ENCODE assay signal across 13 cellular contexts in the genomic region with DNA sequence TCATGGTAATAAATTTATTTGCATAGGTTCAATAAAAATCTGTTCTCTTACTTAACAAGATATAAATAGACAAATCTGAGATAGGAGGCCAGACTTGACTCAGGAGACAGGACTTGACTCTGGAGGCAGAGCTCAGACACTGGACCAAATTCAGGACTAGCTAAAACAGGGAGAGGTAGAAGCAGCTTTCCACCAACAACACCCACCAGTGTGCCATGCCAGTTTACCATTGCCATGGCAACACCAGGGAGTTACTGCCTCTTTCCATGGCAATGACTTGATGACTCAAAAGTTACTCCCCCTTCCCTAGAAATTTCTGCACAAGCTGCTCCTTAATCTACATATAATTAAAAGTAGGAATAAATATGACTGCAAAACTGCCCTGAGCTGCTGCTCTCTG.
DNase-seq lines count a peak whose midpoint lies in the region; ATAC-seq, FAIRE-seq and TF ChIP-seq lines count a peak whose summit lies in the region.
"Had no signal": no experiment of that assay in that cellular context is flagged by ENCODE, and none has a peak within 500 bp of the region (broad histone marks: within the 10 kb centered on the region; RNA-seq: fewer than 3 reads in every experiment).

No MANE protein-coding gene starts in this region.

- BruUV-seq in mammary epithelial cell (replicated peaks; lab: Mats Ljungman, UMichigan), result no TSS peak
- no TSS peak for BruUV-seq in HepG2 (replicated peaks; lab: Mats Ljungman, UMichigan)

- H3K9ac ChIP-seq in mammary epithelial cell (ENCODE audit: insufficient read depth, low read length) (no peak overlapping the region), HepG2 (ENCODE audit: insufficient read depth, low read depth, low read length) (no peak overlapping the region)

- H3K4me3 ChIP-seq in AG10803 (ENCODE audit: low read length) (no peak overlapping the region), mammary epithelial cell (replicated peaks in 1 of 3; ENCODE audit: insufficient read depth in 1 of 3, low read depth in 2 of 3, low read length in 3 of 3) (no peak overlapping the region), HepG2 (replicated peaks in 1 of 3; ENCODE audit: insufficient read depth in 1 of 3, low read depth in 2 of 3, low read length in 3 of 3) (no peak overlapping the region), lower leg skin (ENCODE audit: low read depth, poor library complexity, severe bottlenecking) (no peak overlapping the region)
- H3K4me3 ChIP-seq: SJCRH30 had no signal

- TF ChIP-seq EP300 in HepG2 (IDR thresholded peaks at IDR 0.05; ENCODE audit: low read depth in 2 of 2, low read length in 2 of 2) (no peak), HepG2 (CRISPR knock-in tag; IDR thresholded peaks at IDR 0.05; ENCODE audit: borderline replicate concordance) (no peak)

- TF ChIP-seq CTCF in AG10803 (conservative IDR thresholded peaks at IDR 0.05; ENCODE audit: low read length) (no peak), mammary epithelial cell (conservative IDR thresholded peaks at IDR 0.05 in 1 of 2, IDR thresholded peaks at IDR 0.05 in 1 of 2; ENCODE audit: extremely low read depth in 1 of 2, insufficient read depth in 1 of 2, low read depth in 1 of 2, low read length in 2 of 2) (no peak), HepG2 (CRISPR knock-in tag; IDR thresholded peaks at IDR 0.05) (no peak), lower leg skin (IDR thresholded peaks at IDR 0.05) (no peak)

- H3K27ac ChIP-seq in mammary epithelial cell (ENCODE audit: insufficient read depth, low read depth, low read length) (no peak overlapping the region), HepG2 (ENCODE audit: extremely low read length, insufficient read depth, low read length) (no peak overlapping the region)
- H3K27ac ChIP-seq: SJCRH30 had no signal

- H3K4me1 ChIP-seq in mammary epithelial cell (ENCODE audit: insufficient read depth, low read length) (peaks cover 11% of the 10 kb centered on the region), HepG2 (ENCODE audit: insufficient read depth, low read length) (no peaks in the 10 kb centered on the region)
- H3K4me1 ChIP-seq: SJCRH30 had no signal

- no peak for ATAC-seq in HepG2
- no peak for ATAC-seq in GM21825 (IDR thresholded peaks at IDR 0.05; ENCODE audit: unreplicated experiment)
- no peak for ATAC-seq in GM18861 (IDR thresholded peaks at IDR 0.05; ENCODE audit: unreplicated experiment)
- ATAC-seq: effector memory CD8-positive, alpha-beta T cell had no signal

- no peaks in the 10 kb centered on the region for H3K27me3 ChIP-seq in mammary epithelial cell (ENCODE audit: insufficient read depth, low read length)
- H3K27me3 ChIP-seq in HepG2 (ENCODE audit: control insufficient read depth in 1 of 2, insufficient read depth in 2 of 2, low read length in 2 of 2), result no peaks in the 10 kb centered on the region
- H3K27me3 ChIP-seq: SJCRH30 had no signal

- CTCF ChIA-PET in mammary epithelial cell (lab: Charles Lee; ENCODE audit: low non-redundant PET) (no interaction called here), HepG2 (lab: Yijun Ruan, JAX; ENCODE audit: low intra/inter-chr PET ratio, low total read pairs) (no interaction called here)

- dilution Hi-C loops in mammary epithelial cell (cut with HindIII; ENCODE audit: low sequenced_read_pairs), result no loop called here

- in situ Hi-C loops in mammary epithelial cell (cut with MboI; ENCODE audit: low sequenced_read_pairs in 2 of 2) (no loop called here), HepG2 (cut with HindIII; ENCODE audit: extremely low pct_ligation_motif_present, low pct_unique_long_range_greater_than_20kb) (no loop called here)

- H3K9me3 ChIP-seq in mammary epithelial cell (replicated peaks; ENCODE audit: insufficient read depth, low read length) (no peaks in the 10 kb centered on the region), HepG2 (ENCODE audit: low read length) (no peaks in the 10 kb centered on the region)
- H3K9me3 ChIP-seq: SJCRH30 had no signal

- intact Hi-C loops in mammary epithelial cell (cut with micrococcal nuclease) (loop anchor here (5.0 to 10.0 kb wide), 2 partner anchors 212 to 471 kb away; no protein-coding TSS in a partner anchor), HepG2 (cut with micrococcal nuclease; ENCODE audit: unreplicated experiment) (no loop called here), lower leg skin (cut with DNase I; ENCODE audit: low total_unique reads) (loop anchor here (10.0 kb wide), 1 partner anchor 938 kb away; no protein-coding TSS in a partner anchor)

- no peak overlapping the region for H2AFZ ChIP-seq in mammary epithelial cell (ENCODE audit: low read depth, low read length)
- no peak overlapping the region for H2AFZ ChIP-seq in HepG2 (ENCODE audit: low read length)

- H3K36me3 ChIP-seq in mammary epithelial cell (ENCODE audit: insufficient read depth, low read length), result no peaks in the 10 kb centered on the region
- H3K36me3 ChIP-seq in HepG2 (replicated peaks in 1 of 2; ENCODE audit: control insufficient read depth in 1 of 2, insufficient read depth in 2 of 2, low read length in 2 of 2), result no peaks in the 10 kb centered on the region
- H3K36me3 ChIP-seq: SJCRH30 had no signal

- H4K20me1 ChIP-seq in mammary epithelial cell (ENCODE audit: insufficient read depth, low read length), result no peaks in the 10 kb centered on the region
- H4K20me1 ChIP-seq in HepG2 (ENCODE audit: insufficient read depth, low read length), result no peaks in the 10 kb centered on the region

- H3K4me2 ChIP-seq in mammary epithelial cell (ENCODE audit: insufficient read depth, low read depth, low read length), result no peak overlapping the region
- H3K4me2 ChIP-seq in HepG2 (ENCODE audit: low read depth, low read length), result no peak overlapping the region

- POLR2A ChIA-PET in HepG2 (lab: Yijun Ruan, JAX), result no interaction called here

- H3K79me2 ChIP-seq in mammary epithelial cell (ENCODE audit: insufficient read depth, low read length) (no peaks in the 10 kb centered on the region), HepG2 (ENCODE audit: insufficient read depth, low read length) (no peaks in the 10 kb centered on the region)

- no peak for TF ChIP-seq RAD21 in HepG2 (CRISPR knock-in tag; IDR thresholded peaks at IDR 0.05)

- no peak for FAIRE-seq in HepG2 (lab: Jason Lieb, UNC)

- DNase-seq in AG10803 (ENCODE audit: low read depth), result peak; percentile 43
- DNase-seq in LHCN-M2 (ENCODE audit: low read depth), result peak; percentile 72
- DNase-seq in mammary epithelial cell, result peak; percentile 63
- DNase-seq in left kidney (ENCODE audit: low read depth, low spot score), result peak; percentile 53
- DNase-seq in HepG2 (ENCODE audit: low spot score), result no peak
- DNase-seq in lower leg skin (ENCODE audit: low spot score in 2 of 2), result no peak
- DNase-seq: activated CD4-positive, alpha-beta T cell treated with anti-CD3 and anti-CD28 coated beads, Interleukin-2, amount 10 ng/mL, durations not matched to agents 7 days and 5 days; CD4-positive, alpha-beta T cell; effector memory CD8-positive, alpha-beta T cell; NCI-H2081; SJCRH30 had no signal

- no peak for TF ChIP-seq POLR2A in HepG2 (IDR thresholded peaks at IDR 0.05; ENCODE audit: insufficient read depth in 1 of 2, low read depth in 2 of 2, low read length in 2 of 2)
- TF ChIP-seq POLR2A in lower leg skin (IDR thresholded peaks at IDR 0.05), result no peak

TF ChIP-seq in HepG2, 621 proteins besides CTCF, POLR2A, EP300 and RAD21:
- TF ChIP-seq, protein P1, sequence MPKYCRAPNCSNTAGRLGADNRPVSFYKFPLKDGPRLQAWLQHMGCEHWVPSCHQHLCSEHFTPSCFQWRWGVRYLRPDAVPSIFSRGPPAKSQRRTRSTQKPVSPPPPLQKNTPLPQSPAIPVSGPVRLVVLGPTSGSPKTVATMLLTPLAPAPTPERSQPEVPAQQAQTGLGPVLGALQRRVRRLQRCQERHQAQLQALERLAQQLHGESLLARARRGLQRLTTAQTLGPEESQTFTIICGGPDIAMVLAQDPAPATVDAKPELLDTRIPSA (CRISPR knock-in tag; IDR thresholded peaks at IDR 0.05; ENCODE audit: borderline replicate concordance), result no peak
- TF ChIP-seq CCAR2 (optimal IDR thresholded peaks at IDR 0.05; ENCODE audit: low read depth, low read length), result no peak

Comparison
In these comparisons a context has a peak if more than half of its experiments do, and no peak if none do; other contexts are left out.
1. DNase-seq: peak in AG10803 (single experiment), LHCN-M2 (single experiment), mammary epithelial cell (single experiment) and left kidney (single experiment); none in HepG2 (single experiment) and lower leg skin (0 of 2).